In the genomic region with DNA sequence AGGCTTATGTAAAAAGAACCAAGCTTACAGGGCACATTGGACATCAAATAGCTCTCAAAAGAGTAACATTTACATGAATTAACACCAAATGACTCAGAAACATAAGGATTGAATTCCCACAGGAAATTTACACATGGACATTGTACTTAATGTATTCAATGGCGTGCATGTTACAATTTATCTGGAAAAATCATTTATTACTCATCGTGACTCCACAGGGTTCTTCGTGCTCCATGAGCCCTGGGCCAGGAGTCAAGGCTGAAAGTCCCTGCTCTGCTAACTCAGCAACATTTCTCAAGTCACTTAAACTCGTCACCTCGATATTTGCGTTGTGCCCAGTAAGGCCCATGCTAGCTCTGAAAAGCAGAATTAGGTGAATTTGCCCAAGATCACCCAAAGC, we compare ENCODE assay signal across 25 cellular contexts.
DNase-seq lines count a peak whose midpoint lies in the region; ATAC-seq and TF ChIP-seq lines count a peak whose summit lies in the region.
"Had no signal": no experiment of that assay in that cellular context is flagged by ENCODE, and none has a peak within 500 bp of the region (broad histone marks: within the 10 kb centered on the region; RNA-seq: fewer than 3 reads in every experiment).

No MANE protein-coding gene starts in this region.

- no peak for TF ChIP-seq CTCF in cardiac fibroblast (IDR thresholded peaks at IDR 0.05; ENCODE audit: low read depth, low read length)

- H3K4me3 ChIP-seq in cardiac fibroblast (replicated peaks in 1 of 2; ENCODE audit: low read depth in 2 of 2, low read length in 2 of 2) = no peak overlapping the region
- H3K4me3 ChIP-seq: dorsolateral prefrontal cortex, lung, prostate gland, skin epidermis, testis, vagina had no signal

- DNase-seq in Daoy (ENCODE audit: low read depth) = peak; percentile 89
- DNase-seq in HS-5 (ENCODE audit: low read depth) = peak; percentile 88
- DNase-seq in cardiac fibroblast (ENCODE audit: low read depth in 2 of 2) = peak; percentile 5 to 24
- DNase-seq in renal cortical epithelial cell (ENCODE audit: low read depth) = peak; percentile 34
- DNase-seq: activated B cell treated with CpG ODN at 0.5 μM for 24 hours; activated CD4-positive, alpha-beta T cell treated with anti-CD3 and anti-CD28 coated beads, Interleukin-2, amount 50 U/mL, for 48 hours; activated gamma-delta T cell treated with Interleukin-2 at 50 U/mL for 16 hours; AML-193; CD8-positive, alpha-beta memory T cell; DMS53; dorsolateral prefrontal cortex; GOT3; MV-4-11; NCI-H1694; T-helper 9 cell; testis had no signal

- ATAC-seq in GM21529 (IDR thresholded peaks at IDR 0.05; ENCODE audit: unreplicated experiment) (no peak), HG03135 (IDR thresholded peaks at IDR 0.05; ENCODE audit: unreplicated experiment) (no peak), GM18868 (IDR thresholded peaks at IDR 0.05; ENCODE audit: unreplicated experiment) (no peak)
- ATAC-seq: Right ventricle myocardium inferior; stimulated activated memory B cell treated with anti-CD40 and anti-IgM and Interleukin-4, amounts not matched to agents 10 μg/mL and 1 μg/mL and 100 μg/mL, for 72 hours had no signal

Comparison
In these comparisons a context has a peak if more than half of its experiments do, and no peak if none do; other contexts are left out.
1. DNase-seq: peak in every context shown above with its lines; median percentile 89 in Daoy; 88 in HS-5; 34 in renal cortical epithelial cell; 14 in cardiac fibroblast.